Comparison of ENCODE assay signal across 11 cellular contexts in the genomic region with DNA sequence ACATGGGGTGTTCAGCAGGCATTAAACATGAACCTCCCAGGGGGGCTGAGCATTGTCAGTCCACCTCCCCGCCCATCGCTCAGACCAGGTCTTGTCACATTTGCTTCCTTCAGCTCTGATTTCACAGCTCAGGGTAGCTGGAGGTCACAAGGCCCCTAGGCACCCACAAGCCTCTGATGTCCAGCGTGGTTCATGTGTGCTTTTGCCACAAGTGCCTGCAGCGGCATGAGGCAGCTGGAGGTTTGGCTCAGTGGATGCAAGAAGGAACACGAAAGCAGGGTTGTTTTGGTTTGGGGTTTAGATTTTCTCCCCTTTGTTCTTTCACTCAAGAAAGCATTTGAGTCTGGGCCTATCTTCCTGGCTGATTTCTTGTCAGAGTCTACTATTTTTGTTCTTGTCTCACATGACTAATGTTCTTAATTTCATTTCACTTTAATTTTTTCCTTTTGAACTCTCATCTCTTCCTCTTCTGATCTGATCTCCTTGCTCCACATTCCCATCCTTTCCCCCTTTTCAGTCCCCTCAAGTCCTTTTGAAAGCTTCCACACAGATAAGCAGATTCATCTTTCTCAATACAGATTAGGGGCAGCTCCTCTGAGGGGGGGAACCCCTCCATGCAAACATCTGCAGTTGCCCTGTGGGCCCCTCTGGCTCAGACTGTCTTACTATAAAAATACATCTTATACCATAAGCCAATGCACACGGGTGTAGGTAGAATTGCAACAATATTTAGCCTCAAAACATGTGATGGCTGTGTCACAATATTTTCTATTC.
A peak's percentile ranks its signal among the peaks of the same experiment; 100 is the strongest.
DNase-seq lines count a peak whose midpoint lies in the region; ATAC-seq and TF ChIP-seq lines count a peak whose summit lies in the region.
"Had no signal": no experiment of that assay in that cellular context is flagged by ENCODE, and none has a peak within 500 bp of the region (broad histone marks: within the 10 kb centered on the region; RNA-seq: fewer than 3 reads in every experiment).

No MANE protein-coding gene starts in this region.

- no peaks in the 10 kb centered on the region for H3K36me3 Mint-ChIP-seq in activated CD4-positive, alpha-beta T cell treated with anti-CD3 and anti-CD28 coated beads for 36 hours (ENCODE audit: low read depth)
- H3K36me3 Mint-ChIP-seq in activated T-helper 1 cell treated with anti-CD3 and anti-CD28 coated beads, Interleukin-12 subunit alpha, Interleukin-12 subunit beta, Interleukin-2, Interleukin-4 antibody, amounts not matched to agents 30 ng/mL and 10 ng/mL and 1 ng/mL, durations not matched to agents 14 hours and 24 hours and 36 hours (ENCODE audit: low read depth) = no peaks in the 10 kb centered on the region

- intact Hi-C loops in activated CD4-positive, alpha-beta T cell treated with anti-CD3 and anti-CD28 coated beads for 36 hours (cut with DNase I, micrococcal nuclease) = loop anchor here in 1 of 2 experiments (1.0 kb wide), 1 partner anchor 9 kb away; no protein-coding TSS in a partner anchor
- intact Hi-C loops in activated T-helper 1 cell treated with anti-CD3 and anti-CD28 coated beads, Interleukin-12 subunit alpha, Interleukin-12 subunit beta, Interleukin-2, Interleukin-4 antibody, amounts not matched to agents 30 ng/mL and 10 ng/mL and 1 ng/mL, durations not matched to agents 14 hours and 24 hours and 36 hours (cut with micrococcal nuclease) = loop anchor here (1.0 kb wide), 1 partner anchor 9 kb away; no protein-coding TSS in a partner anchor
- intact Hi-C loops in Right ventricle myocardium superior (cut with DNase I) (no loop called here), dorsolateral prefrontal cortex (cut with DNase I) (no loop called here), lower lobe of right lung (cut with DNase I) (no loop called here)

- H3K27ac ChIP-seq in dorsolateral prefrontal cortex (no peak overlapping the region), lower lobe of right lung (no peak overlapping the region)
- H3K27ac ChIP-seq: cardiac muscle cell had no signal

- CTCF ChIA-PET in activated CD4-positive, alpha-beta T cell treated with anti-CD3 and anti-CD28 coated beads for 36 hours (lab: Charles Lee) = interaction anchor here (0.6 to 1.1 kb wide), 4 partner anchors 10 to 1368 kb away, joined by 3 to 4 read pairs (median 4); no protein-coding TSS in a partner anchor

- peak overlapping the region; percentile 87 for H3K27ac Mint-ChIP-seq in activated CD4-positive, alpha-beta T cell treated with anti-CD3 and anti-CD28 coated beads for 36 hours
- H3K27ac Mint-ChIP-seq in activated T-helper 1 cell treated with anti-CD3 and anti-CD28 coated beads, Interleukin-12 subunit alpha, Interleukin-12 subunit beta, Interleukin-2, Interleukin-4 antibody, amounts not matched to agents 30 ng/mL and 10 ng/mL and 1 ng/mL, durations not matched to agents 14 hours and 24 hours and 36 hours = peak overlapping the region; percentile 57
- H3K27ac Mint-ChIP-seq: HFFc6 had no signal

- DNase-seq in activated CD4-positive, alpha-beta T cell treated with anti-CD3 and anti-CD28 coated beads for 36 hours = peak; percentile 66
- no peak for DNase-seq in activated CD4-positive, alpha-beta T cell treated with anti-CD3 and anti-CD28 coated beads for 1 hour
- DNase-seq in activated T-helper 1 cell treated with anti-CD3 and anti-CD28 coated beads, Interleukin-12 subunit alpha, Interleukin-12 subunit beta, Interleukin-2, Interleukin-4 antibody, amounts not matched to agents 30 ng/mL and 10 ng/mL and 1 ng/mL, durations not matched to agents 14 hours and 24 hours and 36 hours (ENCODE audit: low spot score) = no peak
- peak; percentile 43 for DNase-seq in stimulated activated CD4-positive, alpha-beta T cell treated with anti-CD3 and anti-CD28 coated beads, Interleukin-4, amount 100 ng/mL, for 1 hour
- DNase-seq in Right ventricle myocardium superior = no peak
- DNase-seq in dorsolateral prefrontal cortex = no peak
- DNase-seq in lower lobe of right lung = no peak
- DNase-seq: HFFc6, SHP77 had no signal

- peak; percentile 63 for ATAC-seq in activated CD4-positive, alpha-beta T cell treated with anti-CD3 and anti-CD28 coated beads for 36 hours
- ATAC-seq in HG02973 (IDR thresholded peaks at IDR 0.05; ENCODE audit: unreplicated experiment) (peak; percentile 41), Right ventricle myocardium superior (ENCODE audit: poor library complexity) (no peak), lower lobe of right lung (no peak)

- no peaks in the 10 kb centered on the region for H3K9me3 Mint-ChIP-seq in activated CD4-positive, alpha-beta T cell treated with anti-CD3 and anti-CD28 coated beads for 36 hours (ENCODE audit: low read depth)
- no peaks in the 10 kb centered on the region for H3K9me3 Mint-ChIP-seq in activated T-helper 1 cell treated with anti-CD3 and anti-CD28 coated beads, Interleukin-12 subunit alpha, Interleukin-12 subunit beta, Interleukin-2, Interleukin-4 antibody, amounts not matched to agents 30 ng/mL and 10 ng/mL and 1 ng/mL, durations not matched to agents 14 hours and 24 hours and 36 hours
- H3K9me3 Mint-ChIP-seq: HFFc6 had no signal

- H3K27me3 ChIP-seq in dorsolateral prefrontal cortex (no peaks in the 10 kb centered on the region), lower lobe of right lung (ENCODE audit: low read depth) (no peaks in the 10 kb centered on the region)
- H3K27me3 ChIP-seq: cardiac muscle cell had no signal

- H3K4me1 ChIP-seq in lower lobe of right lung = no peaks in the 10 kb centered on the region

- H3K4me1 Mint-ChIP-seq in activated CD4-positive, alpha-beta T cell treated with anti-CD3 and anti-CD28 coated beads for 36 hours = peaks cover 68% of the 10 kb centered on the region
- H3K4me1 Mint-ChIP-seq in activated T-helper 1 cell treated with anti-CD3 and anti-CD28 coated beads, Interleukin-12 subunit alpha, Interleukin-12 subunit beta, Interleukin-2, Interleukin-4 antibody, amounts not matched to agents 30 ng/mL and 10 ng/mL and 1 ng/mL, durations not matched to agents 14 hours and 24 hours and 36 hours (ENCODE audit: low read depth) = peaks cover 53% of the 10 kb centered on the region

- H3K27me3 Mint-ChIP-seq in activated CD4-positive, alpha-beta T cell treated with anti-CD3 and anti-CD28 coated beads for 36 hours = no peaks in the 10 kb centered on the region
- no peaks in the 10 kb centered on the region for H3K27me3 Mint-ChIP-seq in activated T-helper 1 cell treated with anti-CD3 and anti-CD28 coated beads, Interleukin-12 subunit alpha, Interleukin-12 subunit beta, Interleukin-2, Interleukin-4 antibody, amounts not matched to agents 30 ng/mL and 10 ng/mL and 1 ng/mL, durations not matched to agents 14 hours and 24 hours and 36 hours (ENCODE audit: insufficient read depth)

- no peaks in the 10 kb centered on the region for H3K9me3 ChIP-seq in lower lobe of right lung

- H3K36me3 ChIP-seq in lower lobe of right lung = no peaks in the 10 kb centered on the region
- H3K36me3 ChIP-seq: cardiac muscle cell had no signal

- POLR2A ChIA-PET in activated CD4-positive, alpha-beta T cell treated with anti-CD3 and anti-CD28 coated beads for 36 hours (lab: Charles Lee) = interaction anchor here (0.6 to 1.5 kb wide), 5 partner anchors 10 to 35 kb away, joined by 3 read pairs; no protein-coding TSS in a partner anchor

- no peak overlapping the region for H3K4me3 ChIP-seq in dorsolateral prefrontal cortex
- H3K4me3 ChIP-seq in lower lobe of right lung = no peak overlapping the region
- H3K4me3 ChIP-seq: cardiac muscle cell had no signal

- TF ChIP-seq CTCF in dorsolateral prefrontal cortex (IDR thresholded peaks at IDR 0.05 in 54 of 56, conservative IDR thresholded peaks at IDR 0.05 in 2 of 56; ENCODE audit: low read depth in 1 of 56, partially characterized antibody in 56 of 56) = no peak
- TF ChIP-seq CTCF in lower lobe of right lung (IDR thresholded peaks at IDR 0.05) = no peak

- peak overlapping the region; percentile 11 for H3K4me3 Mint-ChIP-seq in activated CD4-positive, alpha-beta T cell treated with anti-CD3 and anti-CD28 coated beads for 36 hours
- H3K4me3 Mint-ChIP-seq in activated T-helper 1 cell treated with anti-CD3 and anti-CD28 coated beads, Interleukin-12 subunit alpha, Interleukin-12 subunit beta, Interleukin-2, Interleukin-4 antibody, amounts not matched to agents 30 ng/mL and 10 ng/mL and 1 ng/mL, durations not matched to agents 14 hours and 24 hours and 36 hours = peak overlapping the region; percentile 16
- H3K4me3 Mint-ChIP-seq: HFFc6 had no signal

Comparison
In these comparisons a context has a peak if more than half of its experiments do, and no peak if none do; other contexts are left out.
1. DNase-seq: peak in activated CD4-positive, alpha-beta T cell treated with anti-CD3 and anti-CD28 coated beads for 36 hours (single experiment) and stimulated activated CD4-positive, alpha-beta T cell treated with anti-CD3 and anti-CD28 coated beads, Interleukin-4, amount 100 ng/mL, for 1 hour (single experiment); none in activated CD4-positive, alpha-beta T cell treated with anti-CD3 and anti-CD28 coated beads for 1 hour (single experiment), activated T-helper 1 cell treated with anti-CD3 and anti-CD28 coated beads, Interleukin-12 subunit alpha, Interleukin-12 subunit beta, Interleukin-2, Interleukin-4 antibody, amounts not matched to agents 30 ng/mL and 10 ng/mL and 1 ng/mL, durations not matched to agents 14 hours and 24 hours and 36 hours (single experiment), Right ventricle myocardium superior (single experiment), dorsolateral prefrontal cortex (0 of 10) and lower lobe of right lung (single experiment).
2. ATAC-seq: peak in activated CD4-positive, alpha-beta T cell treated with anti-CD3 and anti-CD28 coated beads for 36 hours (single experiment) and HG02973 (single experiment); none in Right ventricle myocardium superior (single experiment) and lower lobe of right lung (0 of 2).